ENCODE assay signal across 19 cellular contexts in the genomic region with DNA sequence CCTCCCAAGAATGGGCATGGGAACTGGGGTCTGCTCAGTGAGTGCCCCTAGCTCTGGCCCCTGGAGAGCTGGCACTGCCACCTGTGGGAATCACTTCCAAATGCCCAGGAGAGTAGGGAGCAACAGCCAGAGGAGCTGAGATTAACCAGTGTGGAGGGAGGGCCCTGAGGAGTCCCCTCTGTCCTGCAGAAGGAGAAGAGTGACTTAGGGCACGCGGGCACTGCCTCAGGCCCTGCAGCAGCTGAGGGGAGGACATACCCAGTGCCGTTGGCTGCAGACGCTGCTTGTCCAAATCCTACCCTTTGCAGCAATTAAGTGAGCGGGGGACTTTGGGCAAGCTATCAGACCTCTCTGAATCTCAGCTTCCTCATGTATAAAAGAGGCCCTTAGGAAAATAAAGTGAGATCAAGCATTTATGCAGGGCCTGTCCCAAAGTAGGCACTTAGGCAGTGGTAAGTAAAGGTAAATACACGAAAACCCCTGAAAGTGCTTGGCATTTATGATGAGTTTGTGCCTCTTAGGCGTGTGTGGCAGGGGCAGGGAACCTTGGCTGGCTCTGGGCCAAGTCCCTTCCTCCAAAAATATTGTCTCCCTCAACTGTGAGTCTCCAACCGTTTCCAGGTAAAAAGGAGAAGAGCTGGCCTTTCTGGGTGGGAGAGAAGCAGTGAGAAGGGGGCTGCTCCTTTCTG. TPM values are rescaled to one million over a fixed set of nuclear protein-coding genes. Genes with fewer than 3 reads are reported as not detected.
A peak's percentile ranks its signal among the peaks of the same experiment; 100 is the strongest.
DNase-seq lines count a peak whose midpoint lies in the region; TF ChIP-seq lines count a peak whose summit lies in the region.
"Had no signal": no experiment of that assay in that cellular context is flagged by ENCODE, and none has a peak within 500 bp of the region (broad histone marks: within the 10 kb centered on the region; RNA-seq: fewer than 3 reads in every experiment).

No MANE protein-coding gene starts in this region.

- peaks cover 22 to 40% (median 33%) of the 10 kb centered on the region in 10 experiments for H3K4me1 ChIP-seq in BLaER1 treated with 17β-estradiol and CSF1 and Interleukin-3, amounts not matched to agents 10 nM and 100 nM
- H3K4me1 ChIP-seq in mesenchymal stem cell (ENCODE audit: control insufficient read depth, insufficient read depth, low read depth, low read length) (peaks cover 14% of the 10 kb centered on the region), esophagus muscularis mucosa (peaks cover 13 to 32% (median 20%) of the 10 kb centered on the region in 4 donors), MM.1S (ENCODE audit: low read length) (no peaks in the 10 kb centered on the region)
- H3K4me1 ChIP-seq: pancreas, uterus had no signal

- no peak for TF ChIP-seq EP300 in esophagus muscularis mucosa (IDR thresholded peaks at IDR 0.05)

- TF ChIP-seq CTCF in foreskin fibroblast (IDR thresholded peaks at IDR 0.05; ENCODE audit: low read depth, low read length) (no peak), esophagus muscularis mucosa (IDR thresholded peaks at IDR 0.05) (no peak), MM.1S (IDR thresholded peaks at IDR 0.05; ENCODE audit: low read length) (no peak)

- DNase-seq in NCI-H1417 (lab: John Stamatoyannopoulos, UW) (peak; percentile 41 to 85 (median 51)), NCI-H1417 treated with DMSO at 0.1 percent for 48 hours (lab: John Stamatoyannopoulos, UW) (no peak), NCI-H69 (lab: John Stamatoyannopoulos, UW) (peak; percentile 50), mesenchymal stem cell (no peak), foreskin fibroblast (no peak), esophagus muscularis mucosa (ENCODE audit: extremely low spot score) (no peak), MM.1S (no peak)
- DNase-seq: activated CD4-positive, alpha-beta T cell treated with anti-CD3 and anti-CD28 coated beads for 48 hours; activated T-cell treated with anti-CD3 and anti-CD28 coated beads, Interleukin-2, amount 50 U/mL, for 4 hours; amniotic stem cell; CD4-positive, CD25-positive, alpha-beta regulatory T cell; DND-41; MG63; T-helper 9 cell; uterus had no signal

- H3K9me3 ChIP-seq in BLaER1 treated with 17β-estradiol and CSF1 and Interleukin-3, amounts not matched to agents 10 nM and 100 nM (replicated peaks in 1 of 11) = no peaks in the 10 kb centered on the region
- H3K9me3 ChIP-seq in mesenchymal stem cell (ENCODE audit: control insufficient read depth, low read length) (no peaks in the 10 kb centered on the region), esophagus muscularis mucosa (no peaks in the 10 kb centered on the region), MM.1S (replicated peaks; ENCODE audit: insufficient read depth, low read length) (no peaks in the 10 kb centered on the region)
- H3K9me3 ChIP-seq: MG63, pancreas, uterus had no signal

- H3K79me2 ChIP-seq in MM.1S (ENCODE audit: low read length) = no peaks in the 10 kb centered on the region

- H2BK15ac ChIP-seq in mesenchymal stem cell (ENCODE audit: low read depth, poor library complexity, severe bottlenecking) = no peak overlapping the region

- H3K9ac ChIP-seq in BLaER1 treated with 17β-estradiol and CSF1 and Interleukin-3, amounts not matched to agents 10 nM and 100 nM = no peak overlapping the region
- H3K9ac ChIP-seq in mesenchymal stem cell (ENCODE audit: low read length) = no peak overlapping the region
- no peak overlapping the region for H3K9ac ChIP-seq in MM.1S (ENCODE audit: low read length)

- no peak overlapping the region for H3K4me3 ChIP-seq in BLaER1 treated with 17β-estradiol and CSF1 and Interleukin-3, amounts not matched to agents 10 nM and 100 nM
- H3K4me3 ChIP-seq in mesenchymal stem cell (ENCODE audit: insufficient read depth in 1 of 2, low read depth in 1 of 2, low read length in 2 of 2) (no peak overlapping the region), foreskin fibroblast (ENCODE audit: low read depth in 1 of 2, low read length in 2 of 2) (no peak overlapping the region), esophagus muscularis mucosa (no peak overlapping the region), MM.1S (ENCODE audit: low read length) (no peak overlapping the region)
- H3K4me3 ChIP-seq: MG63, pancreas, uterus had no signal

- no peak overlapping the region for H2BK12ac ChIP-seq in mesenchymal stem cell (ENCODE audit: low read length in 2 of 2)

- no peak for TF ChIP-seq POLR2A in esophagus muscularis mucosa (IDR thresholded peaks at IDR 0.05; ENCODE audit: low read depth)

- H2AK5ac ChIP-seq in mesenchymal stem cell (ENCODE audit: low read length, severe bottlenecking) = peak overlapping the region; percentile 30

- intact Hi-C loops in esophagus muscularis mucosa (cut with DNase I) = no loop called here

- 0 out of 22 replicates have a peak, but pooled peaks cover 0 to 5% (median 0%) of the 10 kb centered on the region in 11 experiments for H4K20me1 ChIP-seq in BLaER1 treated with 17β-estradiol and CSF1 and Interleukin-3, amounts not matched to agents 10 nM and 100 nM
- H4K20me1 ChIP-seq in MM.1S (ENCODE audit: insufficient read depth, low read length) = no peaks in the 10 kb centered on the region

- H2BK5ac ChIP-seq in mesenchymal stem cell (ENCODE audit: low read depth, low read length, poor library complexity, severe bottlenecking) = no peak overlapping the region

- H3K79me1 ChIP-seq in mesenchymal stem cell (replicated peaks; ENCODE audit: low read length, poor library complexity, severe bottlenecking) = no peaks in the 10 kb centered on the region

- no peak overlapping the region for H3K14ac ChIP-seq in mesenchymal stem cell (ENCODE audit: low read length in 2 of 2)

- no peak overlapping the region for H3K4ac ChIP-seq in mesenchymal stem cell (ENCODE audit: low read depth in 1 of 2, low read length in 2 of 2)

- no peak overlapping the region for H3K18ac ChIP-seq in mesenchymal stem cell (ENCODE audit: low read depth in 1 of 2, low read length in 2 of 2)

- no peaks in the 10 kb centered on the region for H3K9me2 ChIP-seq in MM.1S (replicated peaks; ENCODE audit: insufficient read depth, low read length)

- no peaks in the 10 kb centered on the region for H3F3A ChIP-seq in MM.1S (ENCODE audit: insufficient read depth, low read length)

- no peaks in the 10 kb centered on the region for H3K36me3 ChIP-seq in BLaER1 treated with 17β-estradiol and CSF1 and Interleukin-3, amounts not matched to agents 10 nM and 100 nM
- no peaks in the 10 kb centered on the region for H3K36me3 ChIP-seq in mesenchymal stem cell (ENCODE audit: control insufficient read depth in 1 of 2, insufficient read depth in 2 of 2, low read depth in 1 of 2, low read length in 2 of 2)
- no peaks in the 10 kb centered on the region for H3K36me3 ChIP-seq in esophagus muscularis mucosa
- no peaks in the 10 kb centered on the region for H3K36me3 ChIP-seq in MM.1S (replicated peaks; ENCODE audit: insufficient read depth, low read length)
- H3K36me3 ChIP-seq: MG63, pancreas, uterus had no signal

- H3K23ac ChIP-seq in mesenchymal stem cell (ENCODE audit: low read length in 2 of 2) = no peak overlapping the region

- H4K8ac ChIP-seq in mesenchymal stem cell (ENCODE audit: low read length) = no peak overlapping the region

- no peak overlapping the region for H4K91ac ChIP-seq in mesenchymal stem cell (ENCODE audit: low read length)

- peak overlapping the region in 10 of 11 experiments; percentile 46 to 70 (median 60); a peak in 21 of 22 replicates for H3K4me2 ChIP-seq in BLaER1 treated with 17β-estradiol and CSF1 and Interleukin-3, amounts not matched to agents 10 nM and 100 nM
- H3K4me2 ChIP-seq in mesenchymal stem cell (ENCODE audit: low read length, poor library complexity, severe bottlenecking) (no peak overlapping the region), MM.1S (ENCODE audit: low read depth, low read length) (no peak overlapping the region)

- H2AFZ ChIP-seq in mesenchymal stem cell (ENCODE audit: low read depth, low read length) = no peak overlapping the region
- H2AFZ ChIP-seq in MM.1S (ENCODE audit: low read length) = no peak overlapping the region

- H2BK120ac ChIP-seq in mesenchymal stem cell (ENCODE audit: low read depth, low read length) = no peak overlapping the region

- H3K27ac ChIP-seq in BLaER1 treated with 17β-estradiol and CSF1 and Interleukin-3, amounts not matched to agents 10 nM and 100 nM = 0 out of 22 replicates have a peak overlapping the region, but pooled peaks of 1 of the 11 experiments have one; percentile 11
- H3K27ac ChIP-seq in mesenchymal stem cell (ENCODE audit: low read length, poor library complexity, severe bottlenecking) (no peak overlapping the region), esophagus muscularis mucosa (replicated peaks in 1 of 4) (no peak overlapping the region), MM.1S (ENCODE audit: low read length) (no peak overlapping the region)
- H3K27ac ChIP-seq: pancreas, uterus had no signal

- 81% methylated on average over 7 of the region's 8 CpGs for WGBS in mesenchymal stem cell
- 92% methylated on average over 8 of the region's 8 CpGs for WGBS in esophagus muscularis mucosa

- H3K27me3 ChIP-seq in BLaER1 treated with 17β-estradiol and CSF1 and Interleukin-3, amounts not matched to agents 10 nM and 100 nM = no peaks in the 10 kb centered on the region
- H3K27me3 ChIP-seq in mesenchymal stem cell (ENCODE audit: control insufficient read depth in 1 of 2, insufficient read depth in 1 of 2, low read length in 2 of 2) (peaks cover 0 to 11% of the 10 kb centered on the region in 2 experiments), esophagus muscularis mucosa (no peaks in the 10 kb centered on the region), MM.1S (replicated peaks; ENCODE audit: insufficient read depth, low read length) (no peaks in the 10 kb centered on the region)
- H3K27me3 ChIP-seq: MG63, pancreas, uterus had no signal

RNA-seq across cellular contexts. Expression of a gene that starts 16.8 kb away (rescaled TPM):
- not detected for polyA plus RNA-seq in mesenchymal stem cell (2013, experiment 1 of 2)
- polyA plus RNA-seq in mesenchymal stem cell (2013, experiment 2 of 2) = not detected
- 10 to 100 TPM in 1 of 4 donors, 1 to 10 TPM in 3; 1.2 to 15.2 (median 2.4) TPM for total RNA-seq in esophagus muscularis mucosa
- total RNA-seq: A172, cerebellum had no signal

Comparison
In these comparisons a context has a peak if more than half of its experiments do, and no peak if none do; other contexts are left out.
1. DNase-seq: peak in NCI-H1417 (3 of 3) and NCI-H69 (single experiment); none in NCI-H1417 treated with DMSO at 0.1 percent for 48 hours (single experiment), mesenchymal stem cell (single experiment), foreskin fibroblast (0 of 2), esophagus muscularis mucosa (single experiment) and MM.1S (single experiment).
2. H3K4me2 ChIP-seq: peak in BLaER1 treated with 17β-estradiol and CSF1 and Interleukin-3, amounts not matched to agents 10 nM and 100 nM (10 of 11); none in mesenchymal stem cell (single experiment) and MM.1S (single experiment).